ENCODE assay signal across 8 cellular contexts in genomic region chr19:39474139-39474620, GRCh38. TPM values are rescaled to one million over a fixed set of nuclear protein-coding genes. Genes with fewer than 3 reads are reported as not detected.
DNase-seq lines count a peak whose midpoint lies in the region; ATAC-seq and TF ChIP-seq lines count a peak whose summit lies in the region.

No MANE protein-coding gene starts in this region.

- no peaks in the 10 kb centered on the region for H3K79me2 ChIP-seq in neural cell (replicated peaks; ENCODE audit: insufficient read depth, low read length)

- DNase-seq in NCI-H1436 (lab: John Stamatoyannopoulos, UW) (peak; percentile 29), NCI-H1436 treated with DMSO at 0.1 percent for 48 hours (lab: John Stamatoyannopoulos, UW) (no peak), NCI-H748 treated with DMSO at 0.1 percent for 48 hours (lab: John Stamatoyannopoulos, UW) (peak; percentile 42), activated T-cell treated with anti-CD3 and anti-CD28 coated beads for 24 hours (ENCODE audit: low read depth) (peak; percentile 55), erythroblast (lab: John Stamatoyannopoulos, UW) (peak; percentile 51 to 74), suprapubic skin (ENCODE audit: low spot score in 2 of 2) (no peak)

- 43% methylated on average over 6 of the region's 9 CpGs for WGBS in suprapubic skin

- peak; percentile 68 for TF ChIP-seq RAD21 in neural cell (conservative IDR thresholded peaks at IDR 0.05)

- H3F3A ChIP-seq in neural cell (ENCODE audit: insufficient read depth, low read length, poor library complexity, severe bottlenecking): no peaks in the 10 kb centered on the region

- H3K27me3 ChIP-seq in neural cell (ENCODE audit: insufficient read depth, low read depth, low read length) (no peaks in the 10 kb centered on the region), suprapubic skin (no peaks in the 10 kb centered on the region)

- H3K36me3 ChIP-seq in neural cell (ENCODE audit: insufficient read depth, low read length) (peaks cover 7% of the 10 kb centered on the region), suprapubic skin (peaks cover 71% of the 10 kb centered on the region)

- H3K9me3 ChIP-seq in neural cell (ENCODE audit: low read length) (no peaks in the 10 kb centered on the region), suprapubic skin (no peaks in the 10 kb centered on the region)

- no peak overlapping the region for H3K4me3 ChIP-seq in neural cell (ENCODE audit: low read length)
- no peak overlapping the region for H3K4me3 ChIP-seq in suprapubic skin

- H4K20me1 ChIP-seq in neural cell (ENCODE audit: insufficient read depth): no peaks in the 10 kb centered on the region

- H3K9me2 ChIP-seq in neural cell (ENCODE audit: insufficient read depth, low read length): no peaks in the 10 kb centered on the region

- no peak overlapping the region for H3K9ac ChIP-seq in neural cell (ENCODE audit: low read length)

- H2AFZ ChIP-seq in neural cell (ENCODE audit: low read depth, low read length): no peak overlapping the region

- TF ChIP-seq EP300 in neural cell (conservative IDR thresholded peaks at IDR 0.05; ENCODE audit: poor library complexity, severe bottlenecking) (no peak), suprapubic skin (IDR thresholded peaks at IDR 0.05) (no peak)

- peak; percentile 74 for TF ChIP-seq CTCF in neural cell (IDR thresholded peaks at IDR 0.05; ENCODE audit: poor library complexity, severe bottlenecking)
- peak; percentile 28 to 86 for TF ChIP-seq CTCF in suprapubic skin (IDR thresholded peaks at IDR 0.05)

- no peaks in the 10 kb centered on the region for H3K4me1 ChIP-seq in suprapubic skin

- TF ChIP-seq POLR2A in erythroblast (IDR thresholded peaks at IDR 0.05; ENCODE audit: low read length): no peak
- TF ChIP-seq POLR2A in suprapubic skin (IDR thresholded peaks at IDR 0.05): no peak

- H3K27ac ChIP-seq in neural cell (ENCODE audit: low read length): no peak overlapping the region
- H3K27ac ChIP-seq in suprapubic skin: no peak overlapping the region

- H3K4me2 ChIP-seq in neural cell (ENCODE audit: low read length): no peak overlapping the region

- ATAC-seq in GM18870 (IDR thresholded peaks at IDR 0.05; ENCODE audit: unreplicated experiment): no peak

TF ChIP-seq in neural cell, 6 proteins besides CTCF, POLR2A, EP300 and RAD21:
- TF ChIP-seq MXI1 (conservative IDR thresholded peaks at IDR 0.05; ENCODE audit: poor library complexity, severe bottlenecking): no peak
- TF ChIP-seq SMC3 (conservative IDR thresholded peaks at IDR 0.05; ENCODE audit: poor library complexity): peak; percentile 88
TF ChIP-seq in neural cell: peak in this region for 1.

RNA-seq across cellular contexts. Expression of gene TIMM50, which starts 6.5 kb away (rescaled TPM):
- polyA plus RNA-seq in neural cell: 64.1 and 66.2 TPM in 2 replicates
- 42.0 and 47.0 TPM in 2 replicates for polyA minus RNA-seq in neural cell
- 10 to 100 TPM; 44.9 to 57.9 (median 50.6) TPM for total RNA-seq in suprapubic skin

RNA-seq across cellular contexts. Expression of gene DLL3, which starts 24.6 kb away (rescaled TPM):
- polyA plus RNA-seq in neural cell: 34.4 and 35.5 TPM in 2 replicates
- 8.0 and 8.9 TPM in 2 replicates for polyA minus RNA-seq in neural cell
- total RNA-seq in suprapubic skin: not detected

RNA-seq across cellular contexts. Expression of gene SUPT5H, which starts 28.8 kb away (rescaled TPM):
- polyA plus RNA-seq in neural cell: 90.7 and 92.5 TPM in 2 replicates
- polyA minus RNA-seq in neural cell: 78.2 and 107 TPM in 2 replicates
- total RNA-seq in suprapubic skin: 100 to 1,000 TPM in 1 of 4 donors, 10 to 100 TPM in 3; 59.4 to 135 (median 75.4) TPM

RNA-seq across cellular contexts. Expression of gene RPS16, which starts 38.4 kb away (rescaled TPM):
- 22.6 and 31.0 TPM in 2 replicates for polyA plus RNA-seq in neural cell
- polyA minus RNA-seq in neural cell: 24.6 and 24.7 TPM in 2 replicates
- total RNA-seq in suprapubic skin: 1,000 to 10,000 TPM; 1,096 to 2,035 (median 1,787) TPM

RNA-seq across cellular contexts. Expression of gene SELENOV, which starts 40.8 kb away (rescaled TPM):
- polyA plus RNA-seq in neural cell: 1.3 TPM in 1 of 2 replicates, not detected in the other
- polyA minus RNA-seq in neural cell: not detected in 2 replicates
- not detected for total RNA-seq in suprapubic skin

Comparison
In these comparisons a context has a peak if more than half of its experiments do, and no peak if none do; other contexts are left out.
1. DNase-seq: peak in NCI-H1436 (single experiment), NCI-H748 treated with DMSO at 0.1 percent for 48 hours (single experiment), activated T-cell treated with anti-CD3 and anti-CD28 coated beads for 24 hours (single experiment) and erythroblast (2 of 2); none in NCI-H1436 treated with DMSO at 0.1 percent for 48 hours (single experiment) and suprapubic skin (0 of 2).